In the genomic region with DNA sequence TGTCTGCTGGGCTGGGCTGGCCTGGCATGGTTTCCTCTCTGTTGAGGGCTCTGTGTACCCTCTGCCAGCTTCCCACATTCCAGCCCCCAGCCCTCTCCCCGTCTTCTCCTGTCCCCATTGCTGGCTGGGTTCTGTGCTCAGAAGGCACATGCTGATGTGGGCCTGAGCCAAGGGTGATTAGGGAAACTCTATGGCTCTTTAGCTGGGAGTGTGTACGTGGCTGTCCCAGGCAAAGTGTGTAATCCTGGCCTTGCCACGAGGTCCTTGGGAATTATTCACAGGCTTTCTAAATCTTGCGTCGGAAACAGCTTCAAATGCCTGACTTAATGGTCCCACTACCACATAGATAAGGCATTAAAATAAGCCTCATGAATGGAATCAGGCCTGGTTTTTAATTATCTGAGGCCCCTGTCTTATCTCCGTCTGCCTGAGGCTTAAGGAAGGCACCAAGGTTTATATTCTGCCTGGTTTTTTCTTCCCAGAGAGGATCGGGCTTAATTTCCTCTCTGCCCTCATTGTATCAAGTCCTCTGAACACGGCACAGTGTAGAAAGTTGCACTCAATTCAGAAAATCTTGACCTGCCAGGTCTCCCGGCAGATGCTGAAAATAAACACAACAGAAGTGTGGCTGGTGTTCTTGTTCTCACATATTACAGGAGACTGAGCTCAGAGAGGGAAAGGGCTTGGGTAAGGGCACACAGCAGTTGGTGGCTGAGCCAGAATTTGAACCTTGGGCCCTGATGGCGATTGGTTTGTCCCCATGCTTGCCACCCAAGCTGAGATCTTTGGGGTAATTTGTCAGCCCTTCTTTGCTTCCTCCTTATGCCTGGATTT, we compare ENCODE assay signal across 9 cellular contexts. TPM values are rescaled to one million over a fixed set of nuclear protein-coding genes. Genes with fewer than 3 reads are reported as not detected.
A peak's percentile ranks its signal among the peaks of the same experiment; 100 is the strongest.
DNase-seq lines count a peak whose midpoint lies in the region; ATAC-seq, FAIRE-seq and TF ChIP-seq lines count a peak whose summit lies in the region.
"Had no signal": no experiment of that assay in that cellular context is flagged by ENCODE, and none has a peak within 500 bp of the region (broad histone marks: within the 10 kb centered on the region; RNA-seq: fewer than 3 reads in every experiment).

No MANE protein-coding gene starts in this region.

- H3K9me3 Mint-ChIP-seq in activated CD8-positive, alpha-beta memory T cell treated with anti-CD3 and anti-CD28 coated beads, Interleukin-2, amount 10 ng/mL, durations not matched to agents 7 days and 5 days (ENCODE audit: low read depth) = no peaks in the 10 kb centered on the region
- H3K9me3 Mint-ChIP-seq in memory B cell = no peaks in the 10 kb centered on the region

- intact Hi-C loops in ascending aorta (cut with DNase I) = no loop called here
- intact Hi-C loops in upper lobe of right lung (cut with DNase I) = no loop called here

- no peak for FAIRE-seq in urothelium cell line (lab: Jason Lieb, UNC)
- FAIRE-seq: islet of Langerhans had no signal

- no peaks in the 10 kb centered on the region for H3K27me3 ChIP-seq in ascending aorta
- no peaks in the 10 kb centered on the region for H3K27me3 ChIP-seq in upper lobe of right lung

- no peak for DNase-seq in activated CD8-positive, alpha-beta memory T cell treated with anti-CD3 and anti-CD28 coated beads, Interleukin-2, amount 10 ng/mL, durations not matched to agents 7 days and 5 days
- DNase-seq in activated CD8-positive, alpha-beta memory T cell treated with anti-CD3 and anti-CD28 coated beads for 24 hours = no peak
- no peak for DNase-seq in ascending aorta (ENCODE audit: low spot score in 2 of 2)
- no peak for DNase-seq in memory B cell (ENCODE audit: low spot score in 2 of 2)
- DNase-seq in upper lobe of right lung = no peak
- DNase-seq in SW480 (ENCODE audit: low spot score) = no peak
- DNase-seq in NCI-H2196 (lab: John Stamatoyannopoulos, UW; ENCODE audit: unreplicated experiment) = no peak
- DNase-seq in urothelium cell line (ENCODE audit: low spot score) = no peak

- H3K36me3 ChIP-seq in ascending aorta (no peaks in the 10 kb centered on the region), upper lobe of right lung (peaks cover 2% of the 10 kb centered on the region)

- H3K27ac ChIP-seq in ascending aorta = peak overlapping the region; percentile 58 to 81
- H3K27ac ChIP-seq in upper lobe of right lung = peak overlapping the region; percentile 70

- peaks cover 87% of the 10 kb centered on the region for H3K4me1 Mint-ChIP-seq in activated CD8-positive, alpha-beta memory T cell treated with anti-CD3 and anti-CD28 coated beads, Interleukin-2, amount 10 ng/mL, durations not matched to agents 7 days and 5 days
- peaks cover 15% of the 10 kb centered on the region for H3K4me1 Mint-ChIP-seq in memory B cell

- H3K36me3 Mint-ChIP-seq in activated CD8-positive, alpha-beta memory T cell treated with anti-CD3 and anti-CD28 coated beads, Interleukin-2, amount 10 ng/mL, durations not matched to agents 7 days and 5 days = peaks cover 22% of the 10 kb centered on the region
- H3K36me3 Mint-ChIP-seq in memory B cell = peaks cover 4% of the 10 kb centered on the region

- H3K27ac Mint-ChIP-seq in activated CD8-positive, alpha-beta memory T cell treated with anti-CD3 and anti-CD28 coated beads, Interleukin-2, amount 10 ng/mL, durations not matched to agents 7 days and 5 days = peak overlapping the region; percentile 88
- H3K27ac Mint-ChIP-seq in memory B cell = peak overlapping the region; percentile 56

- H3K4me3 Mint-ChIP-seq in activated CD8-positive, alpha-beta memory T cell treated with anti-CD3 and anti-CD28 coated beads, Interleukin-2, amount 10 ng/mL, durations not matched to agents 7 days and 5 days = no peak overlapping the region
- no peak overlapping the region for H3K4me3 Mint-ChIP-seq in memory B cell

- TF ChIP-seq CTCF in ascending aorta (IDR thresholded peaks at IDR 0.05) = no peak
- no peak for TF ChIP-seq CTCF in upper lobe of right lung (IDR thresholded peaks at IDR 0.05)

- H3K4me1 ChIP-seq in ascending aorta (no peaks in the 10 kb centered on the region), upper lobe of right lung (peaks cover 27% of the 10 kb centered on the region)

- H3K9me3 ChIP-seq in ascending aorta (no peaks in the 10 kb centered on the region), upper lobe of right lung (no peaks in the 10 kb centered on the region)

- H3K4me3 ChIP-seq in ascending aorta (no peak overlapping the region), upper lobe of right lung (no peak overlapping the region)

- H3K27me3 Mint-ChIP-seq in activated CD8-positive, alpha-beta memory T cell treated with anti-CD3 and anti-CD28 coated beads, Interleukin-2, amount 10 ng/mL, durations not matched to agents 7 days and 5 days = no peaks in the 10 kb centered on the region
- no peaks in the 10 kb centered on the region for H3K27me3 Mint-ChIP-seq in memory B cell

- CTCF ChIA-PET in activated CD8-positive, alpha-beta memory T cell treated with anti-CD3 and anti-CD28 coated beads, Interleukin-2, amount 10 ng/mL, durations not matched to agents 7 days and 5 days (lab: Charles Lee) = interaction anchor here (0.9 to 4.9 kb wide), 9 partner anchors 9 to 284 kb away, joined by 3 to 48 read pairs (median 7); a partner anchor contains a TSS

- ATAC-seq in activated CD8-positive, alpha-beta memory T cell treated with anti-CD3 and anti-CD28 coated beads, Interleukin-2, amount 10 ng/mL, durations not matched to agents 7 days and 5 days = no peak
- no peak for ATAC-seq in memory B cell (ENCODE audit: low read depth)
- ATAC-seq in upper lobe of right lung = peak; percentile 61

RNA-seq across cellular contexts. Expression of a gene that starts 52.9 kb away (rescaled TPM):
- 100 to 1,000 TPM; 150 to 305 TPM for total RNA-seq in activated CD8-positive, alpha-beta memory T cell treated with anti-CD3 and anti-CD28 coated beads, Interleukin-2, amount 10 ng/mL, durations not matched to agents 7 days and 5 days
- 34.3 TPM for total RNA-seq in ascending aorta
- 185 TPM for total RNA-seq in upper lobe of right lung
